25 cellular contexts compared by ENCODE assay signal in the genomic region with DNA sequence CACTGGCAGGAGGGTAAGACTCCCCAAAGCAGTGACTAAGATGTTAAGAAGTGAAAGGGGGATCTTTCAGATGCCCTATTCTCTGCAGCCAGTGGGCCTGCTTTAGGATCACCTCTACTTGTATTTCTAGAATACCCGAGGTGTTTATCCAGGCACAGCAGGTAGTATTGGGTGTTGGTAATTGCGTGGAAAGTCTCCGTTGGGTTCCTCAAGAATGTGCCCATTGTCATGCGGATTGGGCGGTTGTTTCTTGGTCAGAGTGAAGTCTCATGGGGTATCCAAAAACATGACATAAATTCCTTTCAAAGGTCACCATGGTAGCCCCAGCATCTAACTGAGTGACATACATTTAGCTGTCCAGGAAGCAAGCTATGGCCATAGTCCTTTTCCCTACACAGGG.
"Had no signal": no experiment of that assay in that cellular context is flagged by ENCODE, and none has a peak within 500 bp of the region (broad histone marks: within the 10 kb centered on the region; RNA-seq: fewer than 3 reads in every experiment).

No MANE protein-coding gene starts in this region.

- H3K27me3 ChIP-seq: MG63, Peyer's patch, SJSA1 had no signal

- H3K36me3 ChIP-seq: MG63, Peyer's patch, SJSA1 had no signal

- H3K9me3 ChIP-seq: MG63, Peyer's patch, SJSA1 had no signal

- H3K4me3 ChIP-seq: MG63, PC-9, Peyer's patch, SJSA1, SK-N-MC had no signal

- DNase-seq: IMR-90, Karpas-422, KG1, MG63, NCI-H1092, NCI-H1105 treated with DMSO at 0.1 percent for 48 hours, NCI-H1417 treated with DMSO at 0.1 percent for 48 hours, NCI-H146, NCI-H1694 treated with DMSO at 0.1 percent for 48 hours, NCI-H1930, NCI-H2081, NCI-H2171, NCI-H226, NCI-H446, NCI-H510A, NCI-H524 treated with DMSO at 0.1 percent for 48 hours, NCI-H69, NCI-H774, PC-9, Peyer's patch, SHP77 treated with DMSO at 0.1 percent for 48 hours had no signal

- H3K27ac ChIP-seq: PC-9, Peyer's patch, SJSA1, SK-N-MC had no signal

- ATAC-seq: HepG2, Right ventricle myocardium inferior had no signal

- H2AFZ ChIP-seq: PC-9 had no signal

- H3K4me1 ChIP-seq: Peyer's patch, SJSA1 had no signal

- FAIRE-seq: HepG2 had no signal

- H3K4me2 ChIP-seq: PC-9 had no signal
